10 cellular contexts compared by ENCODE assay signal in genomic region chr9:83934569-83935275, GRCh38. TPM values are rescaled to one million over a fixed set of nuclear protein-coding genes. Genes with fewer than 3 reads are reported as not detected.
DNase-seq lines count a peak whose midpoint lies in the region; ATAC-seq and TF ChIP-seq lines count a peak whose summit lies in the region.
"Had no signal": no experiment of that assay in that cellular context is flagged by ENCODE, and none has a peak within 500 bp of the region (broad histone marks: within the 10 kb centered on the region; RNA-seq: fewer than 3 reads in every experiment).

No MANE protein-coding gene starts in this region.

- H3K4me1 Mint-ChIP-seq in brain (peaks cover 41% of the 10 kb centered on the region), mesothelial cell of epicardium (peaks cover 19% of the 10 kb centered on the region)
- peaks cover 4% of the 10 kb centered on the region for H3K4me1 Mint-ChIP-seq in activated CD8-positive, alpha-beta memory T cell treated with anti-CD3 and anti-CD28 coated beads, Interleukin-2, amount 10 ng/mL, durations not matched to agents 7 days and 5 days
- peaks cover 8% of the 10 kb centered on the region for H3K4me1 Mint-ChIP-seq in activated CD8-positive, alpha-beta T cell treated with anti-CD3 and anti-CD28 coated beads, Interleukin-2, amount 10 ng/mL, durations not matched to agents 7 days and 5 days (ENCODE audit: low read depth)
- H3K4me1 Mint-ChIP-seq: stimulated activated effector memory CD8-positive, alpha-beta T cell treated with anti-CD3 and anti-CD28 coated beads, Interleukin-12 subunit alpha, Interleukin-12 subunit beta, amount 100 ng/mL, for 72 hours had no signal

- H3K4me3 ChIP-seq in MG63 (no peak overlapping the region), BE2C (ENCODE audit: low read depth, low read length) (no peak overlapping the region)

- H3K4me3 Mint-ChIP-seq in brain (peak overlapping the region in 1 of 5 experiments; percentile 13), mesothelial cell of epicardium (no peak overlapping the region)
- no peak overlapping the region for H3K4me3 Mint-ChIP-seq in activated CD8-positive, alpha-beta memory T cell treated with anti-CD3 and anti-CD28 coated beads, Interleukin-2, amount 10 ng/mL, durations not matched to agents 7 days and 5 days
- H3K4me3 Mint-ChIP-seq in activated CD8-positive, alpha-beta T cell treated with anti-CD3 and anti-CD28 coated beads, Interleukin-2, amount 10 ng/mL, durations not matched to agents 7 days and 5 days = no peak overlapping the region
- H3K4me3 Mint-ChIP-seq: stimulated activated effector memory CD8-positive, alpha-beta T cell treated with anti-CD3 and anti-CD28 coated beads, Interleukin-12 subunit alpha, Interleukin-12 subunit beta, amount 100 ng/mL, for 72 hours had no signal

- TF ChIP-seq CTCF in C4-2B (conservative IDR thresholded peaks at IDR 0.05) (no peak), brain (conservative IDR thresholded peaks at IDR 0.05) (no peak), mesothelial cell of epicardium (IDR thresholded peaks at IDR 0.05; ENCODE audit: unreplicated experiment) (no peak), BE2C (IDR thresholded peaks at IDR 0.05; ENCODE audit: low read depth, low read length) (no peak)

- H3K27me3 ChIP-seq in MG63 (no peaks in the 10 kb centered on the region), BE2C (no peaks in the 10 kb centered on the region)

- peak overlapping the region in 3 of 5 experiments; percentile 19 to 89 (median 82) for H3K27ac Mint-ChIP-seq in brain
- peak overlapping the region; percentile 36 for H3K27ac Mint-ChIP-seq in mesothelial cell of epicardium
- H3K27ac Mint-ChIP-seq in activated CD8-positive, alpha-beta memory T cell treated with anti-CD3 and anti-CD28 coated beads, Interleukin-2, amount 10 ng/mL, durations not matched to agents 7 days and 5 days = no peak overlapping the region
- H3K27ac Mint-ChIP-seq in activated CD8-positive, alpha-beta T cell treated with anti-CD3 and anti-CD28 coated beads, Interleukin-2, amount 10 ng/mL, durations not matched to agents 7 days and 5 days = no peak overlapping the region
- H3K27ac Mint-ChIP-seq: stimulated activated effector memory CD8-positive, alpha-beta T cell treated with anti-CD3 and anti-CD28 coated beads, Interleukin-12 subunit alpha, Interleukin-12 subunit beta, amount 100 ng/mL, for 72 hours had no signal

- H3K9me3 Mint-ChIP-seq in brain (no peaks in the 10 kb centered on the region), mesothelial cell of epicardium (no peaks in the 10 kb centered on the region)
- no peaks in the 10 kb centered on the region for H3K9me3 Mint-ChIP-seq in activated CD8-positive, alpha-beta memory T cell treated with anti-CD3 and anti-CD28 coated beads, Interleukin-2, amount 10 ng/mL, durations not matched to agents 7 days and 5 days (ENCODE audit: low read depth)
- H3K9me3 Mint-ChIP-seq in activated CD8-positive, alpha-beta T cell treated with anti-CD3 and anti-CD28 coated beads, Interleukin-2, amount 10 ng/mL, durations not matched to agents 7 days and 5 days (ENCODE audit: insufficient read depth) = no peaks in the 10 kb centered on the region
- H3K9me3 Mint-ChIP-seq: stimulated activated effector memory CD8-positive, alpha-beta T cell treated with anti-CD3 and anti-CD28 coated beads, Interleukin-12 subunit alpha, Interleukin-12 subunit beta, amount 100 ng/mL, for 72 hours had no signal

- no peak for ATAC-seq in activated CD8-positive, alpha-beta memory T cell treated with anti-CD3 and anti-CD28 coated beads, Interleukin-2, amount 10 ng/mL, durations not matched to agents 7 days and 5 days
- ATAC-seq in activated CD8-positive, alpha-beta T cell treated with anti-CD3 and anti-CD28 coated beads, Interleukin-2, amount 10 ng/mL, durations not matched to agents 7 days and 5 days = no peak
- ATAC-seq: stimulated activated effector memory CD8-positive, alpha-beta T cell treated with anti-CD3 and anti-CD28 coated beads, Interleukin-12 subunit alpha, Interleukin-12 subunit beta, amount 100 ng/mL, for 72 hours had no signal

- H3K27me3 Mint-ChIP-seq in brain = no peaks in the 10 kb centered on the region
- no peaks in the 10 kb centered on the region for H3K27me3 Mint-ChIP-seq in mesothelial cell of epicardium (ENCODE audit: low read depth)
- H3K27me3 Mint-ChIP-seq in activated CD8-positive, alpha-beta memory T cell treated with anti-CD3 and anti-CD28 coated beads, Interleukin-2, amount 10 ng/mL, durations not matched to agents 7 days and 5 days = no peaks in the 10 kb centered on the region
- H3K27me3 Mint-ChIP-seq in activated CD8-positive, alpha-beta T cell treated with anti-CD3 and anti-CD28 coated beads, Interleukin-2, amount 10 ng/mL, durations not matched to agents 7 days and 5 days (ENCODE audit: low read depth) = no peaks in the 10 kb centered on the region

- DNase-seq in MG63 (peak; percentile 29), mesothelial cell of epicardium (ENCODE audit: low spot score in 2 of 2, unreplicated experiment in 2 of 2) (no peak), DMS79 treated with DMSO at 0.1 percent for 48 hours (lab: John Stamatoyannopoulos, UW) (no peak), BE2C (no peak)
- no peak for DNase-seq in activated CD8-positive, alpha-beta memory T cell treated with anti-CD3 and anti-CD28 coated beads, Interleukin-2, amount 10 ng/mL, durations not matched to agents 7 days and 5 days
- no peak for DNase-seq in activated CD8-positive, alpha-beta T cell treated with anti-CD3 and anti-CD28 coated beads, Interleukin-2, amount 10 ng/mL, durations not matched to agents 7 days and 5 days
- DNase-seq: activated naive CD4-positive, alpha-beta T cell treated with Interleukin-2 at 50 U/mL for 16 hours had no signal

- no peaks in the 10 kb centered on the region for H3K4me1 ChIP-seq in BE2C

- peak overlapping the region; percentile 71; the same call in 1 of the 2 replicates for H3K27ac ChIP-seq in C4-2B

- H3K9me3 ChIP-seq in MG63 (no peaks in the 10 kb centered on the region), BE2C (no peaks in the 10 kb centered on the region)

- CTCF ChIA-PET in activated CD8-positive, alpha-beta memory T cell treated with anti-CD3 and anti-CD28 coated beads, Interleukin-2, amount 10 ng/mL, durations not matched to agents 7 days and 5 days (lab: Charles Lee) = interaction anchor here (0.6 to 2.0 kb wide), 4 partner anchors 15 to 436 kb away, joined by 3 to 7 read pairs (median 3); no protein-coding TSS in a partner anchor
- CTCF ChIA-PET in activated CD8-positive, alpha-beta T cell treated with anti-CD3 and anti-CD28 coated beads, Interleukin-2, amount 10 ng/mL, durations not matched to agents 7 days and 5 days (lab: Charles Lee) = interaction anchor here (1.8 to 4.2 kb wide), 2 partner anchors 14 to 238 kb away, joined by 7 to 16 read pairs; partner anchors contain the start of gene KIF27

- H3K36me3 ChIP-seq in MG63 (no peaks in the 10 kb centered on the region; the same call in 1 of the 2 replicates), BE2C (peaks cover 8% of the 10 kb centered on the region)

- H3K36me3 Mint-ChIP-seq in brain = no peaks in the 10 kb centered on the region
- H3K36me3 Mint-ChIP-seq in mesothelial cell of epicardium = peaks cover 3% of the 10 kb centered on the region
- peaks cover 7% of the 10 kb centered on the region for H3K36me3 Mint-ChIP-seq in activated CD8-positive, alpha-beta memory T cell treated with anti-CD3 and anti-CD28 coated beads, Interleukin-2, amount 10 ng/mL, durations not matched to agents 7 days and 5 days
- peaks cover 8% of the 10 kb centered on the region for H3K36me3 Mint-ChIP-seq in activated CD8-positive, alpha-beta T cell treated with anti-CD3 and anti-CD28 coated beads, Interleukin-2, amount 10 ng/mL, durations not matched to agents 7 days and 5 days (ENCODE audit: low read depth)

- POLR2A ChIA-PET in activated CD8-positive, alpha-beta T cell treated with anti-CD3 and anti-CD28 coated beads, Interleukin-2, amount 10 ng/mL, durations not matched to agents 7 days and 5 days (lab: Charles Lee) = interaction anchor here (1.7 kb wide), 1 partner anchor 13 kb away, joined by 6 read pairs; the partner anchor contains the start of gene KIF27

RNA-seq across cellular contexts. Expression of gene KIF27, which starts 13.5 kb away (rescaled TPM):
- 0.69 and 1.8 TPM in 2 replicates for total RNA-seq in MG63 (2014; rRNA removed; shearing (Covaris generic); ENCODE audit: low replicate concordance)
- 1.9 TPM for polyA plus RNA-seq in brain (ENCODE audit: insufficient read depth, low read depth, low replicate concordance)
- total RNA-seq in mesothelial cell of epicardium = 11.6 to 13.7 TPM (median 13.2 TPM) in 3 replicates
- total RNA-seq in activated CD8-positive, alpha-beta memory T cell treated with anti-CD3 and anti-CD28 coated beads, Interleukin-2, amount 10 ng/mL, durations not matched to agents 7 days and 5 days = 1 to 10 TPM; 2.0 to 2.2 TPM
- total RNA-seq in activated CD8-positive, alpha-beta T cell treated with anti-CD3 and anti-CD28 coated beads, Interleukin-2, amount 10 ng/mL, durations not matched to agents 7 days and 5 days = 1 to 10 TPM; 1.9 to 3.2 TPM
- 0.80 TPM for polyA plus RNA-seq in BE2C (2012; ENCODE audit: insufficient read depth, insufficient read length, low read depth)

RNA-seq across cellular contexts. Expression of gene HNRNPK, which starts 45.3 kb away (rescaled TPM):
- 753 and 901 TPM in 2 replicates for total RNA-seq in MG63 (2014; rRNA removed; shearing (Covaris generic); ENCODE audit: low replicate concordance)
- 644 TPM for polyA plus RNA-seq in brain (ENCODE audit: insufficient read depth, low read depth, low replicate concordance)
- 672 to 696 TPM (median 682 TPM) in 3 replicates for total RNA-seq in mesothelial cell of epicardium
- 100 to 1,000 TPM; 550 to 781 TPM for total RNA-seq in activated CD8-positive, alpha-beta memory T cell treated with anti-CD3 and anti-CD28 coated beads, Interleukin-2, amount 10 ng/mL, durations not matched to agents 7 days and 5 days
- 100 to 1,000 TPM; 683 to 726 TPM for total RNA-seq in activated CD8-positive, alpha-beta T cell treated with anti-CD3 and anti-CD28 coated beads, Interleukin-2, amount 10 ng/mL, durations not matched to agents 7 days and 5 days
- polyA plus RNA-seq in BE2C (2012; ENCODE audit: insufficient read depth, insufficient read length, low read depth) = 396 TPM

RNA-seq across cellular contexts. Expression of gene RMI1, which starts 45.9 kb away (rescaled TPM):
- 11.6 and 34.4 TPM in 2 replicates for total RNA-seq in MG63 (2014; rRNA removed; shearing (Covaris generic); ENCODE audit: low replicate concordance)
- 7.6 TPM for polyA plus RNA-seq in brain (ENCODE audit: insufficient read depth, low read depth, low replicate concordance)
- total RNA-seq in mesothelial cell of epicardium = 8.8 to 9.8 TPM (median 9.2 TPM) in 3 replicates
- 10 to 100 TPM; 24.9 to 25.5 TPM for total RNA-seq in activated CD8-positive, alpha-beta memory T cell treated with anti-CD3 and anti-CD28 coated beads, Interleukin-2, amount 10 ng/mL, durations not matched to agents 7 days and 5 days
- total RNA-seq in activated CD8-positive, alpha-beta T cell treated with anti-CD3 and anti-CD28 coated beads, Interleukin-2, amount 10 ng/mL, durations not matched to agents 7 days and 5 days = 10 to 100 TPM; 23.3 to 23.6 TPM
- polyA plus RNA-seq in BE2C (2012; ENCODE audit: insufficient read depth, insufficient read length, low read depth) = 2.3 TPM

Comparison
In these comparisons a context has a peak if more than half of its experiments do, and no peak if none do; other contexts are left out.
1. H3K27ac Mint-ChIP-seq: peak in brain (3 of 5) and mesothelial cell of epicardium (single experiment); none in activated CD8-positive, alpha-beta memory T cell treated with anti-CD3 and anti-CD28 coated beads, Interleukin-2, amount 10 ng/mL, durations not matched to agents 7 days and 5 days (single experiment) and activated CD8-positive, alpha-beta T cell treated with anti-CD3 and anti-CD28 coated beads, Interleukin-2, amount 10 ng/mL, durations not matched to agents 7 days and 5 days (single experiment).